ENCODE assay signal across 19 cellular contexts in the genomic region with DNA sequence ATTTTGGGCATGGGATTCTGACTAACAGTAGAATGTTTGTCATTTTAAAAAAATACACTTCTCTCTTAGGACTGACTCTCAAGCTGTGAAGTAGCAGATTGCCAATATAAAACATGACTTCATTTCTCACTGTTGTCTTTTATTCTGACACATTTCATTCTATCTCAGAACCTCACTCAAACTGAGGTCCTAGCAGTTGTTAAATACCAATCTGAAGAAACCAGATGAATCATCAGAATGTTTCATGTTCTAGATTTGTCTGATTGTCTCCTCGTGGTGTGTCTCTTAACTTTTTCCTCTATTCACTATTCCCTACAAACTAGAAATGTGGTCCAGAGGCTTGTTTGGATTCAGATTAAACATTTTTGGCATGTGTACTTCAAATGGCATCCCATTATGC.
DNase-seq lines count a peak whose midpoint lies in the region; ATAC-seq, FAIRE-seq and TF ChIP-seq lines count a peak whose summit lies in the region.
"Had no signal": no experiment of that assay in that cellular context is flagged by ENCODE, and none has a peak within 500 bp of the region (broad histone marks: within the 10 kb centered on the region; RNA-seq: fewer than 3 reads in every experiment).

No MANE protein-coding gene starts in this region.

- no peaks in the 10 kb centered on the region for H3K36me3 ChIP-seq in bronchial epithelial cell (ENCODE audit: control insufficient read depth, insufficient read depth, low read length)
- H3K36me3 ChIP-seq: left lung, SJCRH30 had no signal

- no peak for TF ChIP-seq CTCF in bronchial epithelial cell (IDR thresholded peaks at IDR 0.05; ENCODE audit: insufficient read depth, low read length, severe bottlenecking)

- DNase-seq in EH (ENCODE audit: low read depth): peak; percentile 74
- peak; percentile 71 for DNase-seq in LHCN-M2 (ENCODE audit: low read depth)
- peak; percentile 54 for DNase-seq in bronchial epithelial cell (ENCODE audit: low read depth)
- peak; percentile 10 for DNase-seq in non-pigmented ciliary epithelial cell (ENCODE audit: low read depth)
- no peak for DNase-seq in activated naive CD4-positive, alpha-beta T cell (lab: John Stamatoyannopoulos, UW)
- no peak for DNase-seq in activated naive CD4-positive, alpha-beta T cell treated with anti-CD3 and anti-CD28 coated beads for 36 hours
- DNase-seq: activated CD4-positive, CD25-positive, alpha-beta regulatory T cell; activated T-cell treated with anti-CD3 and anti-CD28 coated beads, Interleukin-2, amount 50 U/mL, for 72 hours; COR-L47; IMR-90; left lung; MM.1S; NCI-H1694; NCI-H82; SJCRH30; stimulated activated CD8-positive, alpha-beta memory T cell treated with anti-CD3 and anti-CD28 coated beads, Interleukin-4, amount 100 ng/mL, for 48 hours had no signal

- no peaks in the 10 kb centered on the region for H3K27me3 ChIP-seq in bronchial epithelial cell (ENCODE audit: control insufficient read depth, insufficient read depth, low read length)
- H3K27me3 ChIP-seq: left lung, SJCRH30 had no signal

- H3K36me3 Mint-ChIP-seq in activated naive CD4-positive, alpha-beta T cell treated with anti-CD3 and anti-CD28 coated beads for 36 hours (ENCODE audit: low read depth): no peaks in the 10 kb centered on the region
- H3K36me3 Mint-ChIP-seq: activated naive CD8-positive, alpha-beta T cell had no signal

- no peak overlapping the region for H3K4me3 Mint-ChIP-seq in activated naive CD4-positive, alpha-beta T cell treated with anti-CD3 and anti-CD28 coated beads for 36 hours
- H3K4me3 Mint-ChIP-seq: activated naive CD8-positive, alpha-beta T cell; activated T-cell treated with anti-CD3 and anti-CD28 coated beads, Interleukin-2, amount 50 U/mL, for 72 hours; B cell had no signal

- H3K4me3 ChIP-seq in bronchial epithelial cell (ENCODE audit: low read depth, low read length): no peak overlapping the region
- H3K4me3 ChIP-seq: left lung, SJCRH30 had no signal

- FAIRE-seq in bronchial epithelial cell (lab: Jason Lieb, UNC): no peak

- intact Hi-C loops in activated naive CD4-positive, alpha-beta T cell treated with anti-CD3 and anti-CD28 coated beads for 36 hours (cut with micrococcal nuclease): no loop called here

- H3K27me3 Mint-ChIP-seq in activated naive CD4-positive, alpha-beta T cell treated with anti-CD3 and anti-CD28 coated beads for 36 hours (ENCODE audit: low read depth): peaks cover 3% of the 10 kb centered on the region
- H3K27me3 Mint-ChIP-seq: activated naive CD8-positive, alpha-beta T cell; B cell had no signal

- no peak for ATAC-seq in GM18505 (IDR thresholded peaks at IDR 0.05; ENCODE audit: unreplicated experiment)
- ATAC-seq: left lung had no signal

- no peak overlapping the region for H3K27ac Mint-ChIP-seq in activated naive CD4-positive, alpha-beta T cell treated with anti-CD3 and anti-CD28 coated beads for 36 hours
- H3K27ac Mint-ChIP-seq: activated naive CD8-positive, alpha-beta T cell; activated T-cell treated with anti-CD3 and anti-CD28 coated beads, Interleukin-2, amount 50 U/mL, for 72 hours; B cell had no signal

- CTCF ChIA-PET in activated naive CD4-positive, alpha-beta T cell treated with anti-CD3 and anti-CD28 coated beads for 36 hours (lab: Charles Lee): no interaction called here

- no peak for TF ChIP-seq POLR2A in GM18505 (IDR thresholded peaks at IDR 0.05; ENCODE audit: borderline replicate concordance, extremely low read depth, insufficient read depth, insufficient read length)

- no peaks in the 10 kb centered on the region for H3K4me1 Mint-ChIP-seq in activated naive CD4-positive, alpha-beta T cell treated with anti-CD3 and anti-CD28 coated beads for 36 hours (ENCODE audit: low read depth)
- H3K4me1 Mint-ChIP-seq: B cell had no signal

- no peaks in the 10 kb centered on the region for H3K9me3 Mint-ChIP-seq in activated naive CD4-positive, alpha-beta T cell treated with anti-CD3 and anti-CD28 coated beads for 36 hours
- H3K9me3 Mint-ChIP-seq: activated T-cell treated with anti-CD3 and anti-CD28 coated beads, Interleukin-2, amount 50 U/mL, for 72 hours had no signal

Comparison
In these comparisons a context has a peak if more than half of its experiments do, and no peak if none do; other contexts are left out.
1. DNase-seq: peak in EH (single experiment), LHCN-M2 (single experiment), bronchial epithelial cell (single experiment) and non-pigmented ciliary epithelial cell (single experiment); none in activated naive CD4-positive, alpha-beta T cell (0 of 4) and activated naive CD4-positive, alpha-beta T cell treated with anti-CD3 and anti-CD28 coated beads for 36 hours (single experiment).